Comparison of ENCODE assay signal across 10 cellular contexts in the genomic region with DNA sequence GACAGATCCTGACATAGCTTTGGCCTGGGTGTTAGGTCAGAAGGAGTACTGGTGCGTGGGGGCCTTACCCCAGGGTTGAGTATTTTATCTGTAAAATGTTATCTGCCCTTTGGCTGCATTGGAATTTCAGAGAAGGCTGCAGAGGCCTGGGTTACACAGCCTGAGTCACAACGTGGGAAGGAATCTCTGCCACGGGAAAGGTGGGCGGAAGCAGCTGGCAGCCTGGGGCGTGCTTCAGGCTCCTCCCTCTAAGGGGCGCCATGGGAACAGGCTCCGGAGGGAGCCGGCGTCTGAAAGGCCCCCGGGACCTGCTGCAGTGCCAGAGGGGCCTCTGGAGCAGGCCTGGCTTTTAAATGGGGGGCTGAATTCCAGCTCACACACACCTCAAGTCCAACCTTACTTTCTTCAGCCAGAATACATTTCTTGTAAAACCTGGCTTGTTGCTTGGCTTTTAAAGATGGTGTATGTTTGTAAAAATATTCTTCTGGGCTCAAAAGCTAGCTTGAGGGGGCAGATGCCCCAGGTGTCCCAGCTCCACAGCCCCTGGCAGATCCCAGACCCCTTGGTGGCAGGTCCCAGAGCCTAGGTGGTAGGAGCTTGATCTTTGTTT.
A peak's percentile ranks its signal among the peaks of the same experiment; 100 is the strongest.
DNase-seq lines count a peak whose midpoint lies in the region; ATAC-seq and TF ChIP-seq lines count a peak whose summit lies in the region.
"Had no signal": no experiment of that assay in that cellular context is flagged by ENCODE, and none has a peak within 500 bp of the region (broad histone marks: within the 10 kb centered on the region; RNA-seq: fewer than 3 reads in every experiment).

No MANE protein-coding gene starts in this region.

- WGBS in IMR-90 (ENCODE audit: extremely low coverage in 2 of 2, insufficient read length in 1 of 2), 2 experiments, result no CpG with 5 or more reads among the region's 10 CpGs

- intact Hi-C loops in IMR-90 (cut with micrococcal nuclease), result no loop called here
- intact Hi-C loops in tibial artery (cut with DNase I; ENCODE audit: low total_unique reads), result no loop called here

- H3K27ac Mint-ChIP-seq in type B pancreatic cell, result peak overlapping the region; percentile 79
- H3K27ac Mint-ChIP-seq: T-helper 1 cell treated with Interleukin-12 subunit alpha and Interleukin-12 subunit beta and Interleukin-4 antibody, amounts not matched to agents 30 μg/mL and 1 μg/mL, for 36 hours had no signal

- H3K9me1 ChIP-seq in IMR-90 (ENCODE audit: insufficient read depth, low read length), result peaks cover 4% of the 10 kb centered on the region; the same call in 1 of the 2 replicates

- peak; percentile 83 for DNase-seq in ELF-1 (ENCODE audit: low read depth, low spot score)
- peak; percentile 88 for DNase-seq in IMR-90
- peak; percentile 80 for DNase-seq in adipocyte (ENCODE audit: low read depth)
- DNase-seq in inferior parietal cortex (ENCODE audit: extremely low spot score), result peak; percentile 40
- no peak for DNase-seq in type B pancreatic cell (ENCODE audit: extremely low spot score, unreplicated experiment)
- DNase-seq in tibial artery, result no peak

- CTCF ChIA-PET in IMR-90 (lab: Yijun Ruan, JAX), result interaction anchor here (0.6 to 4.1 kb wide), 4 partner anchors 99 to 322 kb away, joined by 3 to 21 read pairs (median 5); no protein-coding TSS in a partner anchor

- no TSS peak for BruUV-seq in IMR-90 (replicated peaks; lab: Mats Ljungman, UMichigan)

- H4K5ac ChIP-seq in IMR-90 (ENCODE audit: low read depth, low read length), result peak overlapping the region; percentile 30; the same call in 1 of the 2 replicates

- H4K8ac ChIP-seq in IMR-90 (ENCODE audit: low read depth in 2 of 2, low read length in 2 of 2), result peak overlapping the region in 1 of 2 experiments; percentile 61; a peak in 2 of 4 replicates

- peak overlapping the region; percentile 64 for H2BK120ac ChIP-seq in IMR-90 (ENCODE audit: low read depth, low read length)

- H2BK20ac ChIP-seq in IMR-90 (ENCODE audit: low read depth, low read length), result peak overlapping the region; percentile 35

- H4K91ac ChIP-seq in IMR-90 (ENCODE audit: insufficient read depth, low read depth, low read length), result no peak overlapping the region

- H3K27me3 ChIP-seq in IMR-90 (ENCODE audit: control insufficient read depth, insufficient read depth, low read length), result no peaks in the 10 kb centered on the region
- no peaks in the 10 kb centered on the region for H3K27me3 ChIP-seq in adipocyte (replicated peaks; ENCODE audit: control insufficient read depth, insufficient read depth, low read length)
- H3K27me3 ChIP-seq in tibial artery, result no peaks in the 10 kb centered on the region

- H3K9ac ChIP-seq in IMR-90 (ENCODE audit: low read depth, low read length) (no peak overlapping the region), adipocyte (ENCODE audit: low read length) (peak overlapping the region; percentile 27)

- no peaks in the 10 kb centered on the region for H3K36me3 Mint-ChIP-seq in type B pancreatic cell
- H3K36me3 Mint-ChIP-seq: natural killer cell treated with Interleukin-12 subunit alpha and Interleukin-12 subunit beta and Interleukin-15 and Interleukin-18, amount 100 ng/mL, for 72 hours had no signal

- H3K4me1 Mint-ChIP-seq in type B pancreatic cell (ENCODE audit: unreplicated experiment), result peaks cover 29% of the 10 kb centered on the region

- no peaks in the 10 kb centered on the region for H3K9me3 Mint-ChIP-seq in type B pancreatic cell
- H3K9me3 Mint-ChIP-seq: natural killer cell treated with Interleukin-12 subunit alpha and Interleukin-12 subunit beta and Interleukin-15 and Interleukin-18, amount 100 ng/mL, for 72 hours; T-helper 1 cell treated with Interleukin-12 subunit alpha and Interleukin-12 subunit beta and Interleukin-4 antibody, amounts not matched to agents 30 μg/mL and 1 μg/mL, for 36 hours had no signal

- no peak overlapping the region; the same call in 1 of the 2 replicates for H3K4me2 ChIP-seq in IMR-90 (ENCODE audit: low read depth, low read length)

- H3K56ac ChIP-seq in IMR-90 (ENCODE audit: extremely low read depth, insufficient read depth, low read length), result no peak overlapping the region

- H3K27me3 Mint-ChIP-seq in type B pancreatic cell, result no peaks in the 10 kb centered on the region
- H3K27me3 Mint-ChIP-seq: natural killer cell treated with Interleukin-12 subunit alpha and Interleukin-12 subunit beta and Interleukin-15 and Interleukin-18, amount 100 ng/mL, for 72 hours had no signal

- no peak overlapping the region for H3K14ac ChIP-seq in IMR-90 (replicated peaks; ENCODE audit: low read depth, low read length)

- H3K79me1 ChIP-seq in IMR-90 (ENCODE audit: low read depth in 1 of 2, low read length in 2 of 2), result no peaks in the 10 kb centered on the region

- no peak for TF ChIP-seq POLR2A in IMR-90 (IDR thresholded peaks at IDR 0.05; ENCODE audit: low read depth, low read length)

- H2BK5ac ChIP-seq in IMR-90 (ENCODE audit: low read depth, low read length, poor library complexity, severe bottlenecking), result peak overlapping the region; percentile 22

- no peak overlapping the region for H3K23ac ChIP-seq in IMR-90 (ENCODE audit: low read depth, low read length)

- peaks cover 13% of the 10 kb centered on the region for H3K4me1 ChIP-seq in IMR-90 (ENCODE audit: control insufficient read depth, insufficient read depth, low read length)
- peaks cover 25% of the 10 kb centered on the region for H3K4me1 ChIP-seq in adipocyte (ENCODE audit: control insufficient read depth, insufficient read depth, low read length)
- H3K4me1 ChIP-seq in tibial artery, result peaks cover 0 to 25% (median 14%) of the 10 kb centered on the region in 4 donors

- H3K9me3 ChIP-seq in IMR-90 (ENCODE audit: control insufficient read depth, insufficient read depth, low read length) (no peaks in the 10 kb centered on the region), adipocyte (ENCODE audit: control insufficient read depth, low read length) (no peaks in the 10 kb centered on the region), tibial artery (no peaks in the 10 kb centered on the region)

- no peaks in the 10 kb centered on the region for H4K20me1 ChIP-seq in IMR-90 (ENCODE audit: insufficient read depth, low read length)

- peak overlapping the region; percentile 18 for H2AK9ac ChIP-seq in IMR-90 (replicated peaks; ENCODE audit: low read depth, low read length, poor library complexity)

- peak overlapping the region; percentile 10; the same call in 1 of the 3 replicates for H2BK15ac ChIP-seq in IMR-90 (ENCODE audit: low read depth, low read length)

- H2AK5ac ChIP-seq in IMR-90 (ENCODE audit: low read depth, low read length), result peak overlapping the region; percentile 13

- peak overlapping the region; percentile 42 for H3K4ac ChIP-seq in IMR-90 (ENCODE audit: low read depth, low read length)

- H3K18ac ChIP-seq in IMR-90 (ENCODE audit: low read depth, low read length), result peak overlapping the region; percentile 27; the same call in 1 of the 2 replicates

- no peak overlapping the region; the same call in 1 of the 2 replicates for H3K27ac ChIP-seq in IMR-90 (ENCODE audit: insufficient read depth, low read length)
- H3K27ac ChIP-seq in tibial artery, result no peak overlapping the region

- H2AFZ ChIP-seq in IMR-90 (replicated peaks; ENCODE audit: low read length, poor library complexity), result peak overlapping the region; percentile 73

- peak; percentile 93 for ATAC-seq in IMR-90 (ENCODE audit: low read depth)
- no peak for ATAC-seq in GM19463 (IDR thresholded peaks at IDR 0.05; ENCODE audit: unreplicated experiment)
- ATAC-seq in GM19328 (IDR thresholded peaks at IDR 0.05; ENCODE audit: unreplicated experiment), result no peak

- dilution Hi-C loops in IMR-90 (cut with HindIII; ENCODE audit: low sequenced_read_pairs, unreplicated experiment), result no loop called here

- no peaks in the 10 kb centered on the region for H3K36me3 ChIP-seq in IMR-90 (ENCODE audit: control insufficient read depth, insufficient read depth, low read length)
- H3K36me3 ChIP-seq in adipocyte (ENCODE audit: control insufficient read depth, insufficient read depth, low read length, severe bottlenecking), result no peaks in the 10 kb centered on the region
- peaks cover 0 to 18% (median 0%) of the 10 kb centered on the region in 3 donors for H3K36me3 ChIP-seq in tibial artery

- in situ Hi-C loops in IMR-90 (cut with MboI; ENCODE audit: low sequenced_read_pairs), result no loop called here

- TF ChIP-seq CTCF in IMR-90 (conservative IDR thresholded peaks at IDR 0.05; ENCODE audit: low read depth, low read length), result peak; percentile 56
- peak; percentile 30 for TF ChIP-seq CTCF in type B pancreatic cell (conservative IDR thresholded peaks at IDR 0.05)
- TF ChIP-seq CTCF in tibial artery (IDR thresholded peaks at IDR 0.05), result peak in 1 of 2 experiments; percentile 37

- no peak overlapping the region for H3K4me3 Mint-ChIP-seq in type B pancreatic cell
- H3K4me3 Mint-ChIP-seq: natural killer cell treated with Interleukin-12 subunit alpha and Interleukin-12 subunit beta and Interleukin-15 and Interleukin-18, amount 100 ng/mL, for 72 hours; T-helper 1 cell treated with Interleukin-12 subunit alpha and Interleukin-12 subunit beta and Interleukin-4 antibody, amounts not matched to agents 30 μg/mL and 1 μg/mL, for 36 hours had no signal

- H3K4me3 ChIP-seq in IMR-90 (ENCODE audit: insufficient read depth, low read depth, low read length), result no peak overlapping the region
- no peak overlapping the region for H3K4me3 ChIP-seq in adipocyte (ENCODE audit: low read length)
- H3K4me3 ChIP-seq in tibial artery, result no peak overlapping the region

- TF ChIP-seq RAD21 in IMR-90 (IDR thresholded peaks at IDR 0.05; ENCODE audit: low read length), result peak; percentile 62

- POLR2A ChIA-PET in IMR-90 (lab: Charles Lee; ENCODE audit: unreplicated experiment), result interaction anchor here (0.7 kb wide), 1 partner anchor 16 kb away, joined by 10 read pairs; no protein-coding TSS in a partner anchor

TF ChIP-seq in IMR-90, 13 proteins besides CTCF, POLR2A, EP300 and RAD21 (continues in another document):
- TF ChIP-seq MAZ (IDR thresholded peaks at IDR 0.05; ENCODE audit: borderline replicate concordance, low read depth, low read length) (0 out of 2 replicates have a peak, but pooled peaks have one; percentile 61), RFX5 (IDR thresholded peaks at IDR 0.05; ENCODE audit: low read depth, low read length) (no peak), CHD1 (IDR thresholded peaks at IDR 0.05; ENCODE audit: low read depth, low read length) (no peak)
- TF ChIP-seq, protein P1, sequence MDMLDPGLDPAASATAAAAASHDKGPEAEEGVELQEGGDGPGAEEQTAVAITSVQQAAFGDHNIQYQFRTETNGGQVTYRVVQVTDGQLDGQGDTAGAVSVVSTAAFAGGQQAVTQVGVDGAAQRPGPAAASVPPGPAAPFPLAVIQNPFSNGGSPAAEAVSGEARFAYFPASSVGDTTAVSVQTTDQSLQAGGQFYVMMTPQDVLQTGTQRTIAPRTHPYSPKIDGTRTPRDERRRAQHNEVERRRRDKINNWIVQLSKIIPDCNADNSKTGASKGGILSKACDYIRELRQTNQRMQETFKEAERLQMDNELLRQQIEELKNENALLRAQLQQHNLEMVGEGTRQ (IDR thresholded peaks at IDR 0.05; ENCODE audit: low read depth, low read length), result no peak

Comparison
In these comparisons a context has a peak if more than half of its experiments do, and no peak if none do; other contexts are left out.
1. DNase-seq: peak in ELF-1 (single experiment), IMR-90 (single experiment), adipocyte (single experiment) and inferior parietal cortex (single experiment); none in type B pancreatic cell (single experiment) and tibial artery (0 of 2).